7 cellular contexts compared by ENCODE assay signal in genomic region chr3:102057781-102058421, GRCh38.
DNase-seq lines count a peak whose midpoint lies in the region; ATAC-seq and TF ChIP-seq lines count a peak whose summit lies in the region.

No MANE protein-coding gene starts in this region.

- no peak overlapping the region for H2AK5ac ChIP-seq in neuronal stem cell (ENCODE audit: low read depth, low read length)

- H3K9ac ChIP-seq in neuronal stem cell (ENCODE audit: low read depth, low read length, poor library complexity), result no peak overlapping the region

- no peaks in the 10 kb centered on the region for H3K27me3 ChIP-seq in neuronal stem cell (ENCODE audit: control insufficient read depth in 3 of 3, insufficient read depth in 3 of 3, low read depth in 1 of 3, low read length in 3 of 3)

- no peak overlapping the region for H3K23ac ChIP-seq in neuronal stem cell (ENCODE audit: low read depth, low read length, poor library complexity)

- H3K4me2 ChIP-seq in neuronal stem cell (ENCODE audit: insufficient read depth, low read length, poor library complexity, severe bottlenecking), result no peak overlapping the region

- H3K4ac ChIP-seq in neuronal stem cell (ENCODE audit: low read length), result no peak overlapping the region

- H3K4me3 ChIP-seq in mucosa of descending colon, result no peak overlapping the region
- H3K4me3 ChIP-seq in neuronal stem cell (ENCODE audit: low read length in 2 of 2), result no peak overlapping the region

- no peak overlapping the region for H2BK5ac ChIP-seq in neuronal stem cell (ENCODE audit: low read length)

- no peak overlapping the region for H2BK15ac ChIP-seq in neuronal stem cell (ENCODE audit: low read length)

- ATAC-seq in GM18873 (IDR thresholded peaks at IDR 0.05; ENCODE audit: low FRiP score, unreplicated experiment) (peak; percentile 85), GM21576 (IDR thresholded peaks at IDR 0.05; ENCODE audit: unreplicated experiment) (peak; percentile 83), HG03469 (IDR thresholded peaks at IDR 0.05; ENCODE audit: unreplicated experiment) (peak; percentile 85), mucosa of descending colon (peak; percentile 81)

- DNase-seq in mucosa of descending colon, result no peak
- DNase-seq in neuronal stem cell (ENCODE audit: low spot score), result no peak
- no peak for DNase-seq in UCSD-AML1 (lab: John Stamatoyannopoulos, UW; ENCODE audit: unreplicated experiment)
- DNase-seq in NCI-H146 (lab: John Stamatoyannopoulos, UW), result no peak

- intact Hi-C loops in mucosa of descending colon (cut with DNase I, micrococcal nuclease), result no loop called here

- H4K91ac ChIP-seq in neuronal stem cell (ENCODE audit: low read depth, low read length, poor library complexity), result no peak overlapping the region

- H3K18ac ChIP-seq in neuronal stem cell (ENCODE audit: low read length), result no peak overlapping the region

- H3K36me3 ChIP-seq in mucosa of descending colon (ENCODE audit: low read depth) (no peaks in the 10 kb centered on the region), neuronal stem cell (replicated peaks in 1 of 2; ENCODE audit: control insufficient read depth in 2 of 2, insufficient read depth in 2 of 2, low read length in 2 of 2) (no peaks in the 10 kb centered on the region)

- H4K8ac ChIP-seq in neuronal stem cell (ENCODE audit: low read depth, low read length), result no peak overlapping the region

- no peak overlapping the region for H3K27ac ChIP-seq in neuronal stem cell (replicated peaks; ENCODE audit: low read length)

- H2AFZ ChIP-seq in neuronal stem cell (ENCODE audit: low read length), result no peak overlapping the region

- no peak overlapping the region for H2BK12ac ChIP-seq in neuronal stem cell (ENCODE audit: low read length)

- no peak overlapping the region for H3K14ac ChIP-seq in neuronal stem cell (ENCODE audit: low read length)

- no peaks in the 10 kb centered on the region for H3K79me1 ChIP-seq in neuronal stem cell (ENCODE audit: low read depth, low read length)

- no peak overlapping the region for H2BK120ac ChIP-seq in neuronal stem cell (ENCODE audit: low read depth, low read length)

- H3K9me3 ChIP-seq in mucosa of descending colon, result no peaks in the 10 kb centered on the region
- no peaks in the 10 kb centered on the region for H3K9me3 ChIP-seq in neuronal stem cell (replicated peaks in 1 of 2; ENCODE audit: control insufficient read depth in 2 of 2, insufficient read depth in 1 of 2, low read depth in 1 of 2, low read length in 2 of 2)

- no peak for TF ChIP-seq CTCF in mucosa of descending colon (IDR thresholded peaks at IDR 0.05)

- peaks cover 3% of the 10 kb centered on the region for H3K4me1 ChIP-seq in mucosa of descending colon (ENCODE audit: low read depth)
- no peaks in the 10 kb centered on the region for H3K4me1 ChIP-seq in neuronal stem cell (ENCODE audit: control insufficient read depth in 2 of 2, insufficient read depth in 1 of 2, low read depth in 1 of 2, low read length in 2 of 2)
